In genomic region chr4:3657917-3658913, GRCh38 we compare ENCODE assay signal across 15 cellular contexts.
A peak's percentile ranks its signal among the peaks of the same experiment; 100 is the strongest.
DNase-seq lines count a peak whose midpoint lies in the region; ATAC-seq and TF ChIP-seq lines count a peak whose summit lies in the region.
"Had no signal": no experiment of that assay in that cellular context is flagged by ENCODE, and none has a peak within 500 bp of the region (broad histone marks: within the 10 kb centered on the region; RNA-seq: fewer than 3 reads in every experiment).

No MANE protein-coding gene starts in this region.

- no peaks in the 10 kb centered on the region for H3K36me3 ChIP-seq in prostate gland

- peak overlapping the region; percentile 6 to 58 for H3K27ac ChIP-seq in prostate gland
- H3K27ac ChIP-seq: hepatocyte had no signal

- H3K4me1 ChIP-seq in prostate gland (replicated peaks), result no peaks in the 10 kb centered on the region

- H3K4me3 ChIP-seq in choroid plexus epithelial cell (ENCODE audit: low read depth, low read length) (no peak overlapping the region), prostate gland (no peak overlapping the region)
- H3K4me3 ChIP-seq: hepatocyte, smooth muscle cell had no signal

- DNase-seq in COR-L47 (lab: John Stamatoyannopoulos, UW) (peak; percentile 88), M059J (ENCODE audit: low read depth) (peak; percentile 24), choroid plexus epithelial cell (ENCODE audit: low read depth) (peak; percentile 66), prostate gland (ENCODE audit: low spot score) (no peak)
- DNase-seq: activated CD4-positive, CD25-positive, alpha-beta regulatory T cell; GOT3; NCI-H1436 treated with DMSO at 0.1 percent for 48 hours had no signal

- WGBS in prostate gland, result 37% methylated on average over 31 of the region's 32 CpGs

- TF ChIP-seq POLR2A in prostate gland (IDR thresholded peaks at IDR 0.05), result no peak

- H3K27me3 ChIP-seq in prostate gland (replicated peaks; ENCODE audit: insufficient read depth), result peaks cover 7% of the 10 kb centered on the region

- no peak for TF ChIP-seq CTCF in choroid plexus epithelial cell (conservative IDR thresholded peaks at IDR 0.05; ENCODE audit: low read depth, low read length)
- no peak for TF ChIP-seq CTCF in prostate gland (IDR thresholded peaks at IDR 0.05)

- intact Hi-C loops in prostate gland (cut with DNase I), result no loop called here

- H3K9me3 ChIP-seq in prostate gland, result no peaks in the 10 kb centered on the region

- ATAC-seq in HG02623 (IDR thresholded peaks at IDR 0.05; ENCODE audit: unreplicated experiment) (no peak), HG02970 (IDR thresholded peaks at IDR 0.05; ENCODE audit: low FRiP score, unreplicated experiment) (no peak), HG02678 (IDR thresholded peaks at IDR 0.05; ENCODE audit: unreplicated experiment) (no peak), GM21515 (IDR thresholded peaks at IDR 0.05; ENCODE audit: unreplicated experiment) (no peak)
- ATAC-seq: activated T-helper 17 cell treated with anti-CD3 and anti-CD28 coated beads, Interleukin-2, amount 50 U/mL, for 72 hours; Panc1 had no signal
